Comparison of ENCODE assay signal across 8 cellular contexts in genomic region chr1:117664314-117664713, GRCh38. TPM values are rescaled to one million over a fixed set of nuclear protein-coding genes. Genes with fewer than 3 reads are reported as not detected.
DNase-seq lines count a peak whose midpoint lies in the region; ATAC-seq and TF ChIP-seq lines count a peak whose summit lies in the region.

No MANE protein-coding gene starts in this region.

- peaks cover 0 to 1% of the 10 kb centered on the region in 2 donors for H3K27me3 ChIP-seq in aorta (ENCODE audit: control insufficient read depth in 1 of 2, insufficient read depth in 2 of 2, low read length in 1 of 2)
- H3K27me3 ChIP-seq in hepatocyte: no peaks in the 10 kb centered on the region
- no peaks in the 10 kb centered on the region for H3K27me3 ChIP-seq in Karpas-422 (ENCODE audit: low read length)

- no peak for TF ChIP-seq CTCF in hepatocyte (IDR thresholded peaks at IDR 0.05; ENCODE audit: poor library complexity)

- 88 to 90% methylated on average over 6 of the region's 6 CpGs for WGBS in aorta, 2 donors
- 92% methylated on average over 6 of the region's 6 CpGs for WGBS in hepatocyte (ENCODE audit: low lambda C conversion rate, missing lambda C conversion rate)

- H3K4me1 ChIP-seq in aorta (ENCODE audit: control insufficient read depth in 1 of 2, insufficient read depth in 2 of 2, low read length in 2 of 2) (no peaks in the 10 kb centered on the region), hepatocyte (ENCODE audit: insufficient read depth) (no peaks in the 10 kb centered on the region), Karpas-422 (ENCODE audit: low read length) (peaks cover 8% of the 10 kb centered on the region; the same call in 1 of the 2 replicates)

- peak; percentile 99 for ATAC-seq in GM18520 (IDR thresholded peaks at IDR 0.05; ENCODE audit: unreplicated experiment)
- peak; percentile 95 for ATAC-seq in HG02763 (IDR thresholded peaks at IDR 0.05; ENCODE audit: unreplicated experiment)
- ATAC-seq in esophagus mucosa: peak; percentile 70
- ATAC-seq in aorta (ENCODE audit: low FRiP score): no peak

- intact Hi-C loops in aorta (cut with DNase I): no loop called here

- DNase-seq in RPMI8226 (peak; percentile 78), aorta (no peak), hepatocyte (ENCODE audit: low spot score) (no peak), Karpas-422 (no peak), mucosa of gallbladder (ENCODE audit: low spot score) (no peak)

- H3K79me2 ChIP-seq in hepatocyte (no peaks in the 10 kb centered on the region), Karpas-422 (ENCODE audit: low read length) (no peaks in the 10 kb centered on the region)

- no peaks in the 10 kb centered on the region for H4K20me1 ChIP-seq in hepatocyte (ENCODE audit: insufficient read depth, poor library complexity, severe bottlenecking)
- H4K20me1 ChIP-seq in Karpas-422 (ENCODE audit: insufficient read depth, low read depth, low read length): no peaks in the 10 kb centered on the region

- H2AFZ ChIP-seq in hepatocyte (no peak overlapping the region), Karpas-422 (ENCODE audit: low read length) (no peak overlapping the region)

- H3K9me2 ChIP-seq in hepatocyte (replicated peaks; ENCODE audit: insufficient read depth) (no peaks in the 10 kb centered on the region), Karpas-422 (replicated peaks; ENCODE audit: insufficient read depth, low read length) (no peaks in the 10 kb centered on the region)

- H3K4me3 ChIP-seq in aorta (ENCODE audit: low read length in 2 of 2) (no peak overlapping the region), hepatocyte (no peak overlapping the region), Karpas-422 (ENCODE audit: low read length) (no peak overlapping the region)

- H3K4me2 ChIP-seq in hepatocyte: no peak overlapping the region
- H3K4me2 ChIP-seq in Karpas-422 (ENCODE audit: low read depth, low read length, poor library complexity, severe bottlenecking): no peak overlapping the region

- H3K9ac ChIP-seq in Karpas-422 (ENCODE audit: low read length): no peak overlapping the region

- H3K36me3 ChIP-seq in aorta (ENCODE audit: control insufficient read depth in 1 of 2, insufficient read depth in 2 of 2, low read length in 1 of 2) (no peaks in the 10 kb centered on the region), hepatocyte (replicated peaks; ENCODE audit: insufficient read depth, low read depth) (no peaks in the 10 kb centered on the region), Karpas-422 (ENCODE audit: insufficient read depth, low read length) (no peaks in the 10 kb centered on the region)

- no peak overlapping the region for H3K27ac ChIP-seq in aorta (ENCODE audit: low read depth in 1 of 2, low read length in 2 of 2)
- no peak overlapping the region for H3K27ac ChIP-seq in hepatocyte
- H3K27ac ChIP-seq in Karpas-422 (ENCODE audit: low read length): no peak overlapping the region

- H3K9me3 ChIP-seq in aorta (ENCODE audit: control insufficient read depth, low read length) (no peaks in the 10 kb centered on the region), hepatocyte (ENCODE audit: low read depth) (no peaks in the 10 kb centered on the region), Karpas-422 (ENCODE audit: low read length) (no peaks in the 10 kb centered on the region)

RNA-seq across cellular contexts. Expression of gene TENT5C, which starts 58.5 kb away (rescaled TPM):
- total RNA-seq in esophagus mucosa: 1.1 TPM
- total RNA-seq in aorta: 10 to 100 TPM in 1 of 2 donors, 1 to 10 TPM in 1; 6.8 to 17.7 TPM
- polyA plus RNA-seq in aorta: 1 to 10 TPM; 1.0 to 1.4 TPM
- total RNA-seq in hepatocyte: 4.1 and 5.5 TPM in 2 replicates
- 2.4 and 2.5 TPM in 2 replicates for polyA plus RNA-seq in hepatocyte
- 0.14 and 0.60 TPM in 2 replicates for total RNA-seq in Karpas-422 (2014; rRNA removed; shearing (Covaris generic); ENCODE audit: low replicate concordance)
- 8.1 TPM for total RNA-seq in mucosa of gallbladder
